ENCODE assay signal across 11 cellular contexts in genomic region chr22:19108807-19109197, GRCh38. TPM values are rescaled to one million over a fixed set of nuclear protein-coding genes. Genes with fewer than 3 reads are reported as not detected.
DNase-seq lines count a peak whose midpoint lies in the region; ATAC-seq and TF ChIP-seq lines count a peak whose summit lies in the region.
"Had no signal": no experiment of that assay in that cellular context is flagged by ENCODE, and none has a peak within 500 bp of the region (broad histone marks: within the 10 kb centered on the region; RNA-seq: fewer than 3 reads in every experiment).

No MANE protein-coding gene starts in this region.

- no peak overlapping the region for H3K9ac ChIP-seq in subcutaneous abdominal adipose tissue (ENCODE audit: low read length in 5 of 5)

- CTCF ChIA-PET in activated CD8-positive, alpha-beta T cell treated with anti-CD3 and anti-CD28 coated beads for 36 hours (lab: Charles Lee) = interaction anchor here (1.0 to 2.1 kb wide), 2 partner anchors 35 to 71 kb away, joined by 3 to 6 read pairs; no protein-coding TSS in a partner anchor

- POLR2A ChIA-PET in activated CD8-positive, alpha-beta T cell treated with anti-CD3 and anti-CD28 coated beads for 36 hours (lab: Charles Lee) = no interaction called here

- no peak for ATAC-seq in activated CD8-positive, alpha-beta T cell treated with anti-CD3 and anti-CD28 coated beads for 36 hours
- ATAC-seq in GM18519 (IDR thresholded peaks at IDR 0.05; ENCODE audit: low FRiP score, unreplicated experiment) (no peak), GM21723 (IDR thresholded peaks at IDR 0.05; ENCODE audit: unreplicated experiment) (no peak)

- peaks cover 97% of the 10 kb centered on the region for H4K20me1 ChIP-seq in hepatocyte (ENCODE audit: insufficient read depth, poor library complexity, severe bottlenecking)

- no peaks in the 10 kb centered on the region for H3K27me3 Mint-ChIP-seq in activated T-cell treated with anti-CD3 and anti-CD28 coated beads, Interleukin-2, amount 50 U/mL, for 24 hours
- no peaks in the 10 kb centered on the region for H3K27me3 Mint-ChIP-seq in activated CD8-positive, alpha-beta T cell treated with anti-CD3 and anti-CD28 coated beads for 36 hours

- no peak overlapping the region for H3K4me3 Mint-ChIP-seq in activated T-cell treated with anti-CD3 and anti-CD28 coated beads, Interleukin-2, amount 50 U/mL, for 24 hours
- H3K4me3 Mint-ChIP-seq in activated CD8-positive, alpha-beta T cell treated with anti-CD3 and anti-CD28 coated beads for 36 hours = no peak overlapping the region

- no peak overlapping the region for H3K4me2 ChIP-seq in hepatocyte

- no peak overlapping the region for H2AFZ ChIP-seq in hepatocyte

- H3K36me3 ChIP-seq in hepatocyte (replicated peaks; ENCODE audit: insufficient read depth, low read depth) (no peaks in the 10 kb centered on the region), subcutaneous abdominal adipose tissue (ENCODE audit: control insufficient read depth in 5 of 5, insufficient read depth in 5 of 5, low read length in 5 of 5) (no peaks in the 10 kb centered on the region)

- H3K27ac ChIP-seq in hepatocyte = peak overlapping the region; percentile 67
- H3K27ac ChIP-seq in subcutaneous abdominal adipose tissue (ENCODE audit: low read depth, low read length) = peak overlapping the region; percentile 47

- peak overlapping the region; percentile 87 for H3K27ac Mint-ChIP-seq in activated T-cell treated with anti-CD3 and anti-CD28 coated beads, Interleukin-2, amount 50 U/mL, for 24 hours
- H3K27ac Mint-ChIP-seq in activated CD8-positive, alpha-beta T cell treated with anti-CD3 and anti-CD28 coated beads for 36 hours = peak overlapping the region; percentile 65

- no peak for DNase-seq in activated T-cell treated with anti-CD3 and anti-CD28 coated beads, Interleukin-2, amount 50 U/mL, for 24 hours
- DNase-seq in activated T-cell treated with anti-CD3 and anti-CD28 coated beads, Interleukin-2, amount 50 U/mL, for 48 hours = no peak
- no peak for DNase-seq in activated CD8-positive, alpha-beta T cell treated with anti-CD3 and anti-CD28 coated beads for 36 hours
- DNase-seq in hepatocyte (ENCODE audit: low spot score) (no peak), NCI-H1930 (lab: John Stamatoyannopoulos, UW) (no peak)
- DNase-seq: cerebellar nuclear complex; NCI-H1436; NK-92 treated with Interleukin-12 subunit alpha and Interleukin-12 subunit beta, amount 100 ng/mL, for 24 hours had no signal

- 94% methylated on average over 3 of the region's 3 CpGs for WGBS in hepatocyte (ENCODE audit: low lambda C conversion rate, missing lambda C conversion rate)

- no peaks in the 10 kb centered on the region for H3K9me2 ChIP-seq in hepatocyte (replicated peaks; ENCODE audit: insufficient read depth)

- no peaks in the 10 kb centered on the region for H3K9me3 ChIP-seq in hepatocyte (ENCODE audit: low read depth)
- no peaks in the 10 kb centered on the region for H3K9me3 ChIP-seq in subcutaneous abdominal adipose tissue (ENCODE audit: control insufficient read depth in 5 of 5, low read length in 5 of 5)

- H3K4me3 ChIP-seq in hepatocyte = no peak overlapping the region
- no peak overlapping the region for H3K4me3 ChIP-seq in subcutaneous abdominal adipose tissue (ENCODE audit: low read depth in 1 of 5, low read length in 5 of 5)

- TF ChIP-seq CTCF in activated CD8-positive, alpha-beta T cell treated with anti-CD3 and anti-CD28 coated beads for 36 hours (IDR thresholded peaks at IDR 0.05) = no peak
- no peak for TF ChIP-seq CTCF in hepatocyte (IDR thresholded peaks at IDR 0.05; ENCODE audit: poor library complexity)

- peaks cover 94% of the 10 kb centered on the region for H3K79me2 ChIP-seq in hepatocyte

- H3K27me3 ChIP-seq in hepatocyte (no peaks in the 10 kb centered on the region), subcutaneous abdominal adipose tissue (ENCODE audit: control insufficient read depth in 5 of 5, insufficient read depth in 4 of 5, low read length in 5 of 5) (no peaks in the 10 kb centered on the region)

- H3K4me1 ChIP-seq in hepatocyte (ENCODE audit: insufficient read depth) (peaks cover 10% of the 10 kb centered on the region), subcutaneous abdominal adipose tissue (ENCODE audit: control insufficient read depth in 5 of 5, insufficient read depth in 5 of 5, low read length in 5 of 5) (peaks cover 14 to 48% (median 45%) of the 10 kb centered on the region in 5 donors)

- H3K4me1 Mint-ChIP-seq in activated T-cell treated with anti-CD3 and anti-CD28 coated beads, Interleukin-2, amount 50 U/mL, for 24 hours (ENCODE audit: low read depth) = peaks cover 81% of the 10 kb centered on the region
- H3K4me1 Mint-ChIP-seq in activated CD8-positive, alpha-beta T cell treated with anti-CD3 and anti-CD28 coated beads for 36 hours (ENCODE audit: low read depth) = peaks cover 66% of the 10 kb centered on the region

- H3K36me3 Mint-ChIP-seq in activated T-cell treated with anti-CD3 and anti-CD28 coated beads, Interleukin-2, amount 50 U/mL, for 24 hours (ENCODE audit: low read depth) = peaks cover 5% of the 10 kb centered on the region
- H3K36me3 Mint-ChIP-seq in activated CD8-positive, alpha-beta T cell treated with anti-CD3 and anti-CD28 coated beads for 36 hours (ENCODE audit: low read depth) = peaks cover 5% of the 10 kb centered on the region

- H3K9me3 Mint-ChIP-seq in activated T-cell treated with anti-CD3 and anti-CD28 coated beads, Interleukin-2, amount 50 U/mL, for 24 hours = no peaks in the 10 kb centered on the region
- H3K9me3 Mint-ChIP-seq in activated CD8-positive, alpha-beta T cell treated with anti-CD3 and anti-CD28 coated beads for 36 hours = no peaks in the 10 kb centered on the region

- intact Hi-C loops in activated CD8-positive, alpha-beta T cell treated with anti-CD3 and anti-CD28 coated beads for 36 hours (cut with micrococcal nuclease) = no loop called here

RNA-seq across cellular contexts. Expression of gene DGCR2, which starts 13.4 kb away (rescaled TPM):
- 10 to 100 TPM; 18.0 to 20.0 TPM for total RNA-seq in activated CD8-positive, alpha-beta T cell treated with anti-CD3 and anti-CD28 coated beads for 36 hours
- total RNA-seq in hepatocyte = 45.2 and 61.5 TPM in 2 replicates
- 62.4 and 67.2 TPM in 2 replicates for polyA plus RNA-seq in hepatocyte

RNA-seq across cellular contexts. Expression of gene TSSK2, which starts 22.3 kb away (rescaled TPM):
- total RNA-seq in activated CD8-positive, alpha-beta T cell treated with anti-CD3 and anti-CD28 coated beads for 36 hours = not detected
- not detected in 2 replicates for total RNA-seq in hepatocyte
- not detected in 2 replicates for polyA plus RNA-seq in hepatocyte

RNA-seq across cellular contexts. Expression of gene ESS2, which starts 35.6 kb away (rescaled TPM):
- 10 to 100 TPM; 11.7 to 12.9 TPM for total RNA-seq in activated CD8-positive, alpha-beta T cell treated with anti-CD3 and anti-CD28 coated beads for 36 hours
- 7.6 and 9.0 TPM in 2 replicates for total RNA-seq in hepatocyte
- polyA plus RNA-seq in hepatocyte = 11.4 and 11.7 TPM in 2 replicates

RNA-seq across cellular contexts. Expression of gene GSC2, which starts 41.3 kb away (rescaled TPM):
- not detected for total RNA-seq in activated CD8-positive, alpha-beta T cell treated with anti-CD3 and anti-CD28 coated beads for 36 hours
- not detected in 2 replicates for total RNA-seq in hepatocyte
- not detected in 2 replicates for polyA plus RNA-seq in hepatocyte
